27 cellular contexts compared by ENCODE assay signal in genomic region chr18:77161954-77162353, GRCh38. TPM values are rescaled to one million over a fixed set of nuclear protein-coding genes. Genes with fewer than 3 reads are reported as not detected.
DNase-seq lines count a peak whose midpoint lies in the region; ATAC-seq and TF ChIP-seq lines count a peak whose summit lies in the region.
"Had no signal": no experiment of that assay in that cellular context is flagged by ENCODE, and none has a peak within 500 bp of the region (broad histone marks: within the 10 kb centered on the region; RNA-seq: fewer than 3 reads in every experiment).

No MANE protein-coding gene starts in this region.

- peaks cover 28% of the 10 kb centered on the region for H3K4me1 ChIP-seq in Loucy (ENCODE audit: insufficient read depth, low read length, poor library complexity, severe bottlenecking)
- H3K4me1 ChIP-seq in mammary epithelial cell (ENCODE audit: insufficient read depth, low read length), result peaks cover 6% of the 10 kb centered on the region
- peaks cover 21% of the 10 kb centered on the region for H3K4me1 ChIP-seq in foreskin keratinocyte
- H3K4me1 ChIP-seq: BE2C had no signal

- H3K4me3 ChIP-seq in Loucy (ENCODE audit: low read length, poor library complexity, severe bottlenecking), result no peak overlapping the region
- no peak overlapping the region for H3K4me3 ChIP-seq in mammary epithelial cell (replicated peaks in 1 of 3; ENCODE audit: insufficient read depth in 1 of 3, low read depth in 2 of 3, low read length in 3 of 3)
- H3K4me3 ChIP-seq: GM12878, PC-9, SK-N-MC had no signal

- TF ChIP-seq CTCF in Loucy (conservative IDR thresholded peaks at IDR 0.05; ENCODE audit: low read length) (no peak), mammary epithelial cell (conservative IDR thresholded peaks at IDR 0.05 in 1 of 2, IDR thresholded peaks at IDR 0.05 in 1 of 2; ENCODE audit: extremely low read depth in 1 of 2, insufficient read depth in 1 of 2, low read depth in 1 of 2, low read length in 2 of 2) (no peak), foreskin keratinocyte (conservative IDR thresholded peaks at IDR 0.05) (no peak)

- no peak overlapping the region for H3K9ac ChIP-seq in Loucy (ENCODE audit: low read depth, low read length, poor library complexity, severe bottlenecking)
- no peak overlapping the region for H3K9ac ChIP-seq in mammary epithelial cell (ENCODE audit: insufficient read depth, low read length)

- dilution Hi-C loops in mammary epithelial cell (cut with HindIII; ENCODE audit: low sequenced_read_pairs), result no loop called here

- in situ Hi-C loops in mammary epithelial cell (cut with MboI; ENCODE audit: low sequenced_read_pairs in 2 of 2), result no loop called here

- no TSS peak for BruUV-seq in mammary epithelial cell (replicated peaks; lab: Mats Ljungman, UMichigan)

- peak; percentile 70 for ATAC-seq in foreskin keratinocyte
- ATAC-seq in GM19467 (IDR thresholded peaks at IDR 0.05; ENCODE audit: unreplicated experiment), result no peak
- ATAC-seq: GM12878, HepG2 had no signal

- DNase-seq in COR-L47 (lab: John Stamatoyannopoulos, UW), result peak; percentile 22
- peak; percentile 29 for DNase-seq in mammary epithelial cell
- DNase-seq in foreskin keratinocyte, result peak; percentile 49 to 70
- no peak for DNase-seq in activated CD4-positive, CD25-positive, alpha-beta regulatory T cell (lab: John Stamatoyannopoulos, UW)
- DNase-seq in amniotic stem cell (lab: John Stamatoyannopoulos, UW), result no peak
- no peak for DNase-seq in NCI-H146 treated with DMSO at 0.1 percent for 48 hours (lab: John Stamatoyannopoulos, UW; ENCODE audit: unreplicated experiment)
- DNase-seq: 8988T; ACHN; BE2C; CD8-positive, alpha-beta memory T cell; GDM1; Karpas-422; MV-4-11; NCI-H1105; NCI-H1436 treated with DMSO at 0.1 percent for 48 hours; NCI-H1930; NCI-H446; NCI-H524 treated with DMSO at 0.1 percent for 48 hours; NCI-H82; NK-92 treated with Interleukin-12 subunit alpha and Interleukin-12 subunit beta, amount 100 ng/mL, for 24 hours; PC-9; SHP77 had no signal

- H3K27ac ChIP-seq in mammary epithelial cell (ENCODE audit: insufficient read depth, low read depth, low read length) (no peak overlapping the region), foreskin keratinocyte (peak overlapping the region; percentile 62)
- H3K27ac ChIP-seq: PC-9, SK-N-MC had no signal

- no peaks in the 10 kb centered on the region for H3K9me3 ChIP-seq in Loucy (ENCODE audit: insufficient read depth, low read depth, low read length)
- no peaks in the 10 kb centered on the region for H3K9me3 ChIP-seq in mammary epithelial cell (replicated peaks; ENCODE audit: insufficient read depth, low read length)
- H3K9me3 ChIP-seq: BE2C had no signal

- no peaks in the 10 kb centered on the region for H3K27me3 ChIP-seq in Loucy (ENCODE audit: insufficient read depth, low read length, poor library complexity, severe bottlenecking)
- no peaks in the 10 kb centered on the region for H3K27me3 ChIP-seq in mammary epithelial cell (ENCODE audit: insufficient read depth, low read length)
- H3K27me3 ChIP-seq in foreskin keratinocyte, result no peaks in the 10 kb centered on the region
- H3K27me3 ChIP-seq: BE2C had no signal

- H2AFZ ChIP-seq in Loucy (ENCODE audit: low read length) (0 out of 2 replicates have a peak overlapping the region, but pooled peaks have one; percentile 5), mammary epithelial cell (ENCODE audit: low read depth, low read length) (no peak overlapping the region)
- H2AFZ ChIP-seq: PC-9 had no signal

- H3K79me2 ChIP-seq in Loucy (ENCODE audit: insufficient read depth, low read length), result no peaks in the 10 kb centered on the region
- no peaks in the 10 kb centered on the region for H3K79me2 ChIP-seq in mammary epithelial cell (ENCODE audit: insufficient read depth, low read length)

- no peaks in the 10 kb centered on the region for H3K9me2 ChIP-seq in Loucy (replicated peaks; ENCODE audit: low read depth, low read length)

- no peaks in the 10 kb centered on the region for H3K36me3 ChIP-seq in Loucy (ENCODE audit: insufficient read depth, low read length)
- no peaks in the 10 kb centered on the region for H3K36me3 ChIP-seq in mammary epithelial cell (ENCODE audit: insufficient read depth, low read length)
- H3K36me3 ChIP-seq: BE2C had no signal

- 64% methylated on average over 5 of the region's 5 CpGs for WGBS in mammary epithelial cell (ENCODE audit: low coverage, missing lambda C conversion rate)

- CTCF ChIA-PET in mammary epithelial cell (lab: Charles Lee; ENCODE audit: low non-redundant PET), result interaction anchor here (0.7 kb wide), 1 partner anchor 16 kb away, joined by 4 read pairs; no protein-coding TSS in a partner anchor

- H3F3A ChIP-seq in Loucy (ENCODE audit: low read depth), result no peaks in the 10 kb centered on the region

- H4K20me1 ChIP-seq in Loucy (ENCODE audit: insufficient read depth, low read length, poor library complexity, severe bottlenecking) (no peaks in the 10 kb centered on the region), mammary epithelial cell (ENCODE audit: insufficient read depth, low read length) (no peaks in the 10 kb centered on the region)

- H3K4me2 ChIP-seq in Loucy (ENCODE audit: low read depth, low read length, poor library complexity, severe bottlenecking) (peak overlapping the region; percentile 48), mammary epithelial cell (ENCODE audit: insufficient read depth, low read depth, low read length) (no peak overlapping the region)
- H3K4me2 ChIP-seq: PC-9 had no signal

- intact Hi-C loops in mammary epithelial cell (cut with micrococcal nuclease), result no loop called here

RNA-seq across cellular contexts. Expression of gene MBP, which starts 29.4 kb away (rescaled TPM):
- total RNA-seq in mammary epithelial cell, result 10 to 100 TPM; 30.7 to 43.3 TPM
- polyA plus RNA-seq in mammary epithelial cell, result 17.2 TPM
- polyA minus RNA-seq in mammary epithelial cell, result 45.9 TPM
- 24.7 and 26.6 TPM in 2 replicates for total RNA-seq in foreskin keratinocyte
- polyA plus RNA-seq in foreskin keratinocyte, result 9.3 and 9.5 TPM in 2 replicates

Comparison
In these comparisons a context has a peak if more than half of its experiments do, and no peak if none do; other contexts are left out.
1. DNase-seq: peak in COR-L47 (single experiment), mammary epithelial cell (single experiment) and foreskin keratinocyte (2 of 2); none in activated CD4-positive, CD25-positive, alpha-beta regulatory T cell (0 of 4), amniotic stem cell (single experiment) and NCI-H146 treated with DMSO at 0.1 percent for 48 hours (single experiment).